In genomic region chr10:94024407-94024806, GRCh38 we compare ENCODE assay signal across 26 cellular contexts. TPM values are rescaled to one million over a fixed set of nuclear protein-coding genes. Genes with fewer than 3 reads are reported as not detected.
A peak's percentile ranks its signal among the peaks of the same experiment; 100 is the strongest.
DNase-seq lines count a peak whose midpoint lies in the region; ATAC-seq, FAIRE-seq and TF ChIP-seq lines count a peak whose summit lies in the region.
"Had no signal": no experiment of that assay in that cellular context is flagged by ENCODE, and none has a peak within 500 bp of the region (broad histone marks: within the 10 kb centered on the region; RNA-seq: fewer than 3 reads in every experiment).

No MANE protein-coding gene starts in this region.

- CTCF ChIA-PET in A549 (lab: Yijun Ruan, JAX), result no interaction called here

- H3K36me3 Mint-ChIP-seq in chondrocyte (ENCODE audit: low read depth) (peaks cover 18% of the 10 kb centered on the region), osteocyte (ENCODE audit: unreplicated experiment) (peaks cover 20% of the 10 kb centered on the region), type B pancreatic cell (peaks cover 4% of the 10 kb centered on the region)
- H3K36me3 Mint-ChIP-seq: CD14-positive monocyte; CD4-positive, CD25-positive, alpha-beta regulatory T cell; CD8-positive, alpha-beta memory T cell had no signal

- DNase-seq in A549 (ENCODE audit: low read depth in 1 of 2, low spot score in 1 of 2) (no peak), chondrocyte (ENCODE audit: low spot score) (no peak), osteocyte (ENCODE audit: extremely low spot score, unreplicated experiment) (no peak), type B pancreatic cell (ENCODE audit: extremely low spot score, unreplicated experiment) (no peak), islet precursor cell (no peak), SHP77 (lab: John Stamatoyannopoulos, UW) (no peak)
- DNase-seq: ACHN; BE2C; C1 segment of cervical spinal cord; CD4-positive, alpha-beta memory T cell; CD4-positive, CD25-positive, alpha-beta regulatory T cell; CD8-positive, alpha-beta memory T cell; COR-L47; DMS 273 treated with DMSO at 0.1 percent for 48 hours; DMS153; DMS53; DMS79; DND-41; EL; GF-D8 had no signal

- no peak for TF ChIP-seq POLR2A in A549 (IDR thresholded peaks at IDR 0.05; ENCODE audit: low read length)

- H3K4me2 ChIP-seq in A549, result peak overlapping the region; percentile 46; the same call in 2 of the 3 replicates
- H3K4me2 ChIP-seq: BLaER1 had no signal

- no peak for ATAC-seq in A549

- H3K27ac ChIP-seq in A549, result peak overlapping the region in 1 of 2 experiments; percentile 32; a peak in 2 of 6 replicates
- H3K27ac ChIP-seq: 22Rv1, BLaER1 had no signal

- POLR2A ChIA-PET in A549 (lab: Yijun Ruan, JAX), result no interaction called here

- H3K4me1 ChIP-seq in A549, result peaks cover 22% of the 10 kb centered on the region
- H3K4me1 ChIP-seq: BE2C, BLaER1 had no signal

- peak overlapping the region; percentile 66 for H3K27ac Mint-ChIP-seq in chondrocyte (ENCODE audit: unreplicated experiment)
- H3K27ac Mint-ChIP-seq in osteocyte (ENCODE audit: unreplicated experiment), result peak overlapping the region; percentile 29
- no peak overlapping the region for H3K27ac Mint-ChIP-seq in type B pancreatic cell
- H3K27ac Mint-ChIP-seq: CD14-positive monocyte; CD4-positive, alpha-beta memory T cell; CD4-positive, CD25-positive, alpha-beta regulatory T cell had no signal

- H3K9me3 ChIP-seq in A549, result peaks cover 37% of the 10 kb centered on the region
- H3K9me3 ChIP-seq: BE2C had no signal

- H3K9me3 Mint-ChIP-seq in chondrocyte (ENCODE audit: low read depth), result peaks cover 20% of the 10 kb centered on the region
- peaks cover 20% of the 10 kb centered on the region for H3K9me3 Mint-ChIP-seq in osteocyte (ENCODE audit: unreplicated experiment)
- peaks cover 15% of the 10 kb centered on the region for H3K9me3 Mint-ChIP-seq in type B pancreatic cell

- H3K27me3 Mint-ChIP-seq in chondrocyte (ENCODE audit: low read depth) (no peaks in the 10 kb centered on the region), osteocyte (ENCODE audit: unreplicated experiment) (no peaks in the 10 kb centered on the region), type B pancreatic cell (no peaks in the 10 kb centered on the region)

- no peak for TF ChIP-seq RAD21 in A549 (conservative IDR thresholded peaks at IDR 0.05 in 1 of 2, IDR thresholded peaks at IDR 0.05 in 1 of 2)

- peak; percentile 7 for FAIRE-seq in A549 (lab: Jason Lieb, UNC)
- FAIRE-seq: G401.6, GM12891, GM19239 had no signal

- TF ChIP-seq EP300 in A549 (IDR thresholded peaks at IDR 0.05), result no peak

- H3K4me3 Mint-ChIP-seq in chondrocyte (ENCODE audit: unreplicated experiment) (no peak overlapping the region), osteocyte (ENCODE audit: unreplicated experiment) (no peak overlapping the region), type B pancreatic cell (no peak overlapping the region)
- H3K4me3 Mint-ChIP-seq: CD14-positive monocyte; CD4-positive, alpha-beta memory T cell; CD4-positive, CD25-positive, alpha-beta regulatory T cell; CD8-positive, alpha-beta memory T cell had no signal

- H3K4me1 Mint-ChIP-seq in chondrocyte (ENCODE audit: low read depth), result peaks cover 33% of the 10 kb centered on the region
- H3K4me1 Mint-ChIP-seq in osteocyte (ENCODE audit: unreplicated experiment), result peaks cover 26% of the 10 kb centered on the region
- H3K4me1 Mint-ChIP-seq in type B pancreatic cell (ENCODE audit: unreplicated experiment), result no peaks in the 10 kb centered on the region
- H3K4me1 Mint-ChIP-seq: CD14-positive monocyte; CD4-positive, alpha-beta memory T cell; CD4-positive, CD25-positive, alpha-beta regulatory T cell; CD8-positive, alpha-beta memory T cell had no signal

- no peak for TF ChIP-seq CTCF in A549 (IDR thresholded peaks at IDR 0.05)
- no peak for TF ChIP-seq CTCF in chondrocyte (IDR thresholded peaks at IDR 0.05)
- no peak for TF ChIP-seq CTCF in osteocyte (IDR thresholded peaks at IDR 0.05)
- TF ChIP-seq CTCF in type B pancreatic cell (conservative IDR thresholded peaks at IDR 0.05), result no peak

- no peak overlapping the region for H3K4me3 ChIP-seq in A549
- H3K4me3 ChIP-seq: BLaER1 had no signal

TF ChIP-seq in A549, 52 proteins besides CTCF, POLR2A, EP300 and RAD21:
- TF ChIP-seq FOSL2 (IDR thresholded peaks at IDR 0.05) (no peak), FOSL2 (CRISPR knock-in tag; IDR thresholded peaks at IDR 0.05) (no peak), JUNB (IDR thresholded peaks at IDR 0.05) (no peak), HEYL (CRISPR knock-in tag; IDR thresholded peaks at IDR 0.05) (no peak), ZNF302 (CRISPR knock-in tag; IDR thresholded peaks at IDR 0.05) (no peak), CEBPB (IDR thresholded peaks at IDR 0.05) (no peak), BHLHE40 (IDR thresholded peaks at IDR 0.05; ENCODE audit: low read depth, low read length) (no peak), JUN (IDR thresholded peaks at IDR 0.05) (no peak), POLR2AphosphoS2 (conservative IDR thresholded peaks at IDR 0.05; ENCODE audit: low read length) (no peak), RARB (CRISPR knock-in tag; IDR thresholded peaks at IDR 0.05) (no peak)
- TF ChIP-seq, protein P1, sequence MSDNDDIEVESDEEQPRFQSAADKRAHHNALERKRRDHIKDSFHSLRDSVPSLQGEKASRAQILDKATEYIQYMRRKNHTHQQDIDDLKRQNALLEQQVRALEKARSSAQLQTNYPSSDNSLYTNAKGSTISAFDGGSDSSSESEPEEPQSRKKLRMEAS (IDR thresholded peaks at IDR 0.05), result no peak
- TF ChIP-seq, protein P2, sequence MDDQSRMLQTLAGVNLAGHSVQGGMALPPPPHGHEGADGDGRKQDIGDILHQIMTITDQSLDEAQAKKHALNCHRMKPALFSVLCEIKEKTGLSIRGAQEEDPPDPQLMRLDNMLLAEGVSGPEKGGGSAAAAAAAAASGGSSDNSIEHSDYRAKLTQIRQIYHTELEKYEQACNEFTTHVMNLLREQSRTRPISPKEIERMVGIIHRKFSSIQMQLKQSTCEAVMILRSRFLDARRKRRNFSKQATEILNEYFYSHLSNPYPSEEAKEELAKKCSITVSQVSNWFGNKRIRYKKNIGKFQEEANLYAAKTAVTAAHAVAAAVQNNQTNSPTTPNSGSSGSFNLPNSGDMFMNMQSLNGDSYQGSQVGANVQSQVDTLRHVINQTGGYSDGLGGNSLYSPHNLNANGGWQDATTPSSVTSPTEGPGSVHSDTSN (IDR thresholded peaks at IDR 0.05), result no peak

RNA-seq across cellular contexts. Expression of gene PLCE1, which starts 30.7 kb away (rescaled TPM):
- polyA plus RNA-seq in A549 (2011; rRNA removed) (18.2 and 20.7 TPM in 2 replicates), A549 (2017; fragmentation: RNase III; extraction: RNeasy Plus Mini Kit Qiagen cat#74134 plus additional on column Dnase treatment) (10.7 to 12.8 TPM (median 10.9 TPM) in 3 replicates)
- polyA plus RNA-seq in A549 (2012; cell fraction: cytosol; rRNA removed), result 4.4 and 5.1 TPM in 2 replicates
- polyA plus RNA-seq in A549 (2012; cell fraction: nucleus; rRNA removed), result 4.2 and 7.4 TPM in 2 replicates
- polyA minus RNA-seq in A549 (2011; rRNA and poly(A)+ RNA removed), result 44.9 TPM in 2 replicates
- total RNA-seq in chondrocyte (9.9 to 14.7 TPM (median 10.6 TPM) in 3 replicates), osteocyte (7.0 and 7.4 TPM in 2 replicates), type B pancreatic cell (ENCODE audit: low replicate concordance) (5.3 and 7.8 TPM in 2 replicates)
- total RNA-seq: CD4-positive, alpha-beta memory T cell; CD4-positive, CD25-positive, alpha-beta regulatory T cell; CD8-positive, alpha-beta memory T cell had no signal
